26 cellular contexts compared by ENCODE assay signal in the genomic region with DNA sequence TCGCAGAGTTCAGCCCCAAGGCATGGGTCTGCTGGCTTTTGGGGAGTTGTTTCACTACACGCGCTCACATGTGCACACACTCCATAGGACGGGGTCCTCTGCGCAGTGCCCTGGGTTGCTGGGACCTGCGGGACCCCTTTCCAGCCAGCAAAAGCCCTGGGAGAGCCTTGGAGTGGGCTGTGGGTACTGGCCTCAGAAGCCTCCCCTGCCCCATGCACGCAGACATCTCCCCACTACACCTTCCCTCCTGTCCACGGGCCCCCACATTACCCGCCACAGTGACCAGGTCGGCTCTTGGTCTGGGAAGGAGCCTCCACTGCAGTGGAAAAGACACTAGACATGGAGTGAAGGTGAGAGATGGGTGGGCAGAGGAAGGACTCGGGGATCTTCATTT. TPM values are rescaled to one million over a fixed set of nuclear protein-coding genes. Genes with fewer than 3 reads are reported as not detected.
DNase-seq lines count a peak whose midpoint lies in the region; ATAC-seq, FAIRE-seq and TF ChIP-seq lines count a peak whose summit lies in the region.
"Had no signal": no experiment of that assay in that cellular context is flagged by ENCODE, and none has a peak within 500 bp of the region (broad histone marks: within the 10 kb centered on the region; RNA-seq: fewer than 3 reads in every experiment).

No MANE protein-coding gene starts in this region.

- no peak overlapping the region for H3K4me2 ChIP-seq in HepG2 (ENCODE audit: low read depth, low read length)
- H3K4me2 ChIP-seq: A549; BLaER1 treated with 17β-estradiol and CSF1 and Interleukin-3, amounts not matched to agents 10 nM and 100 nM had no signal

- H3K27me3 ChIP-seq in HepG2 (ENCODE audit: control insufficient read depth in 1 of 2, insufficient read depth in 2 of 2, low read length in 2 of 2) (no peaks in the 10 kb centered on the region), right lobe of liver (no peaks in the 10 kb centered on the region), sigmoid colon (no peaks in the 10 kb centered on the region), upper lobe of right lung (peaks cover 6% of the 10 kb centered on the region), tibial artery (no peaks in the 10 kb centered on the region)
- H3K27me3 ChIP-seq: BE2C had no signal

- H3K36me3 ChIP-seq in HepG2 (replicated peaks in 1 of 2; ENCODE audit: control insufficient read depth in 1 of 2, insufficient read depth in 2 of 2, low read length in 2 of 2) (peaks cover 21 to 30% of the 10 kb centered on the region in 2 experiments; a peak in 4 of 5 replicates), right lobe of liver (peaks cover 0 to 30% (median 6%) of the 10 kb centered on the region in 4 donors), sigmoid colon (peaks cover 18 to 62% (median 22%) of the 10 kb centered on the region in 4 donors), upper lobe of right lung (peaks cover 32% of the 10 kb centered on the region), tibial artery (peaks cover 30 to 54% (median 42%) of the 10 kb centered on the region in 3 donors)

- H3K9me3 ChIP-seq in HepG2 (ENCODE audit: low read length): no peaks in the 10 kb centered on the region
- H3K9me3 ChIP-seq in right lobe of liver: no peaks in the 10 kb centered on the region
- no peaks in the 10 kb centered on the region for H3K9me3 ChIP-seq in sigmoid colon
- no peaks in the 10 kb centered on the region for H3K9me3 ChIP-seq in upper lobe of right lung
- H3K9me3 ChIP-seq in tibial artery: no peaks in the 10 kb centered on the region
- H3K9me3 ChIP-seq: A549; BE2C; BLaER1 treated with 17β-estradiol and CSF1 and Interleukin-3, amounts not matched to agents 10 nM and 100 nM had no signal

- H3K27ac ChIP-seq in HepG2 (ENCODE audit: extremely low read length, insufficient read depth, low read length): no peak overlapping the region
- H3K27ac ChIP-seq in right lobe of liver: no peak overlapping the region
- no peak overlapping the region for H3K27ac ChIP-seq in sigmoid colon
- H3K27ac ChIP-seq in upper lobe of right lung: no peak overlapping the region
- H3K27ac ChIP-seq in tibial artery: no peak overlapping the region
- H3K27ac ChIP-seq: A549; BLaER1 treated with 17β-estradiol and CSF1 and Interleukin-3, amounts not matched to agents 10 nM and 100 nM; GM23248 had no signal

- no peak for TF ChIP-seq RAD21 in HepG2 (CRISPR knock-in tag; IDR thresholded peaks at IDR 0.05)

- WGBS in HepG2 (ENCODE audit: low lambda C conversion rate): 96% methylated on average over 11 of the region's 11 CpGs
- 79% methylated on average over 3 of the region's 11 CpGs for WGBS in right lobe of liver (ENCODE audit: insufficient coverage, low coverage, low lambda C conversion rate, missing lambda C conversion rate)
- WGBS in sigmoid colon, 2 donors: 93 to 96% methylated on average over 11 of the region's 11 CpGs

- DNase-seq in HepG2 (ENCODE audit: low spot score): no peak
- no peak for DNase-seq in right lobe of liver
- DNase-seq in mesenteric fat pad (ENCODE audit: low spot score): peak; percentile 68
- peak; percentile 48 for DNase-seq in sigmoid colon
- peak; percentile 39 for DNase-seq in upper lobe of right lung
- no peak for DNase-seq in MV-4-11 (lab: John Stamatoyannopoulos, UW)
- DNase-seq in tibial artery: no peak
- DNase-seq: 8988T; ACHN; AML-193; BE2C; CD4-positive, alpha-beta T cell; CD8-positive, alpha-beta memory T cell; DMS 273 treated with DMSO at 0.1 percent for 48 hours; DMS79; EL; GDM1; GM23248; HCEC 1CT had no signal

- no peak overlapping the region for H2AFZ ChIP-seq in HepG2 (ENCODE audit: low read length)
- H2AFZ ChIP-seq: GM23248 had no signal

- no TSS peak for BruUV-seq in HepG2 (replicated peaks; lab: Mats Ljungman, UMichigan)

- intact Hi-C loops in HepG2 (cut with micrococcal nuclease; ENCODE audit: unreplicated experiment): no loop called here
- intact Hi-C loops in right lobe of liver (cut with DNase I): no loop called here
- intact Hi-C loops in sigmoid colon (cut with DNase I): no loop called here
- intact Hi-C loops in upper lobe of right lung (cut with DNase I): no loop called here
- intact Hi-C loops in tibial artery (cut with DNase I; ENCODE audit: low total_unique reads): no loop called here

- TF ChIP-seq POLR2A in HepG2 (IDR thresholded peaks at IDR 0.05; ENCODE audit: insufficient read depth in 1 of 2, low read depth in 2 of 2, low read length in 2 of 2): no peak
- no peak for TF ChIP-seq POLR2A in right lobe of liver (IDR thresholded peaks at IDR 0.05)
- TF ChIP-seq POLR2A in sigmoid colon (IDR thresholded peaks at IDR 0.05): no peak

- no peaks in the 10 kb centered on the region for H3K79me2 ChIP-seq in HepG2 (ENCODE audit: insufficient read depth, low read length)

- ATAC-seq in HepG2 (peak; percentile 5), right lobe of liver (no peak), upper lobe of right lung (no peak), GM21390 (IDR thresholded peaks at IDR 0.05; ENCODE audit: unreplicated experiment) (no peak)

- H3K4me3 ChIP-seq in HepG2 (replicated peaks in 1 of 3; ENCODE audit: insufficient read depth in 1 of 3, low read depth in 2 of 3, low read length in 3 of 3): no peak overlapping the region
- H3K4me3 ChIP-seq in right lobe of liver: no peak overlapping the region
- no peak overlapping the region for H3K4me3 ChIP-seq in sigmoid colon
- H3K4me3 ChIP-seq in upper lobe of right lung: no peak overlapping the region
- H3K4me3 ChIP-seq in tibial artery: no peak overlapping the region
- H3K4me3 ChIP-seq: A549; BLaER1 treated with 17β-estradiol and CSF1 and Interleukin-3, amounts not matched to agents 10 nM and 100 nM; GM23248 had no signal

- H3K4me1 ChIP-seq in HepG2 (ENCODE audit: insufficient read depth, low read length): no peaks in the 10 kb centered on the region
- no peaks in the 10 kb centered on the region for H3K4me1 ChIP-seq in right lobe of liver
- peaks cover 0 to 12% (median 10%) of the 10 kb centered on the region in 4 donors for H3K4me1 ChIP-seq in sigmoid colon
- no peaks in the 10 kb centered on the region for H3K4me1 ChIP-seq in upper lobe of right lung
- peaks cover 0 to 3% (median 0%) of the 10 kb centered on the region in 4 donors for H3K4me1 ChIP-seq in tibial artery
- H3K4me1 ChIP-seq: A549, BE2C had no signal

- in situ Hi-C loops in HepG2 (cut with HindIII; ENCODE audit: extremely low pct_ligation_motif_present, low pct_unique_long_range_greater_than_20kb): no loop called here

- H3K9ac ChIP-seq in HepG2 (ENCODE audit: insufficient read depth, low read depth, low read length): no peak overlapping the region
- H3K9ac ChIP-seq: BLaER1 treated with 17β-estradiol and CSF1 and Interleukin-3, amounts not matched to agents 10 nM and 100 nM; GM23248 had no signal

- TF ChIP-seq CTCF in HepG2 (CRISPR knock-in tag; IDR thresholded peaks at IDR 0.05) (no peak), right lobe of liver (IDR thresholded peaks at IDR 0.05) (no peak), sigmoid colon (IDR thresholded peaks at IDR 0.05) (no peak), upper lobe of right lung (IDR thresholded peaks at IDR 0.05) (no peak), tibial artery (IDR thresholded peaks at IDR 0.05) (no peak)

- FAIRE-seq in HepG2 (lab: Jason Lieb, UNC): no peak
- FAIRE-seq: A549, D721Med, GM12891, GM18507, H1 had no signal

- TF ChIP-seq EP300 in HepG2 (IDR thresholded peaks at IDR 0.05; ENCODE audit: low read depth in 2 of 2, low read length in 2 of 2) (no peak), HepG2 (CRISPR knock-in tag; IDR thresholded peaks at IDR 0.05; ENCODE audit: borderline replicate concordance) (no peak), sigmoid colon (IDR thresholded peaks at IDR 0.05) (no peak)

- POLR2A ChIA-PET in HepG2 (lab: Yijun Ruan, JAX): no interaction called here

- H4K20me1 ChIP-seq in HepG2 (ENCODE audit: insufficient read depth, low read length): no peaks in the 10 kb centered on the region; the same call in 1 of the 2 replicates

- CTCF ChIA-PET in HepG2 (lab: Yijun Ruan, JAX; ENCODE audit: low intra/inter-chr PET ratio, low total read pairs): no interaction called here

TF ChIP-seq in HepG2, 621 proteins besides CTCF, POLR2A, EP300 and RAD21 (continues in another document):
- TF ChIP-seq ZNF225 (CRISPR knock-in tag; IDR thresholded peaks at IDR 0.05) (no peak), GLI4 (CRISPR knock-in tag; IDR thresholded peaks at IDR 0.05; ENCODE audit: borderline replicate concordance) (no peak), NCOA2 (CRISPR knock-in tag; IDR thresholded peaks at IDR 0.05) (no peak), SYNCRIP (IDR thresholded peaks at IDR 0.05; ENCODE audit: insufficient read depth, low read depth, low read length) (no peak), ZNF567 (CRISPR knock-in tag; IDR thresholded peaks at IDR 0.05; ENCODE audit: borderline replicate concordance) (no peak), KAT7 (CRISPR knock-in tag; IDR thresholded peaks at IDR 0.05; ENCODE audit: borderline replicate concordance) (no peak)

RNA-seq across cellular contexts. Expression of gene FAM168B, which starts 48.5 kb away (rescaled TPM):
- total RNA-seq in HepG2 (2016; rRNA removed; fragmentation: Illumina TruSeq; extraction: Trizol): 63.7 and 64.5 TPM in 2 replicates
- total RNA-seq in HepG2 (2016; cell fraction: cytosol; rRNA removed; fragmentation: Illumina TruSeq; extraction: Trizol; ENCODE audit: low read depth): 5.2 and 5.9 TPM in 2 replicates
- total RNA-seq in HepG2 (2016; cell fraction: insoluble cytoplasmic fraction; rRNA removed; fragmentation: Illumina TruSeq; extraction: Trizol): 54.8 and 65.4 TPM in 2 replicates
- 19.1 and 22.7 TPM in 2 replicates for total RNA-seq in HepG2 (2016; cell fraction: membrane; rRNA removed; fragmentation: Illumina TruSeq; extraction: Trizol)
- 38.5 and 42.2 TPM in 2 replicates for total RNA-seq in HepG2 (2016; cell fraction: nucleus; rRNA removed; fragmentation: Illumina TruSeq; extraction: Trizol)
- polyA plus RNA-seq in HepG2 (2011; rRNA removed): 113 and 127 TPM in 2 replicates
- 82.0 and 115 TPM in 2 replicates for polyA plus RNA-seq in HepG2 (2011; cell fraction: cytosol; rRNA removed)
- polyA plus RNA-seq in HepG2 (2011; cell fraction: nucleus; rRNA removed): 115 and 127 TPM in 2 replicates
- polyA plus RNA-seq in HepG2 (2012): 63.9 and 65.2 TPM in 2 replicates
- polyA plus RNA-seq in HepG2 (2016; cell fraction: cytosol; fragmentation: Illumina TruSeq; extraction: Trizol; ENCODE audit: low read depth): 3.6 and 4.4 TPM in 2 replicates
- polyA plus RNA-seq in HepG2 (2016; cell fraction: insoluble cytoplasmic fraction; fragmentation: Illumina TruSeq; extraction: Trizol; ENCODE audit: low read depth): 63.7 and 70.4 TPM in 2 replicates
- 10.7 and 10.9 TPM in 2 replicates for polyA plus RNA-seq in HepG2 (2016; cell fraction: membrane; fragmentation: Illumina TruSeq; extraction: Trizol; ENCODE audit: low read depth)
- polyA plus RNA-seq in HepG2 (2016; cell fraction: nucleus; fragmentation: Illumina TruSeq; extraction: Trizol; ENCODE audit: insufficient read depth, low read depth): 58.6 and 63.4 TPM in 2 replicates
- 146 and 269 TPM in 2 replicates for polyA minus RNA-seq in HepG2 (2011; rRNA and poly(A)+ RNA removed; ENCODE audit: low replicate concordance)
- polyA minus RNA-seq in HepG2 (2011; cell fraction: cytosol; rRNA and poly(A)+ RNA removed): 63.9 and 69.7 TPM in 2 replicates
- polyA minus RNA-seq in HepG2 (2011; cell fraction: nucleus; rRNA and poly(A)+ RNA removed): 31.0 and 31.8 TPM in 2 replicates
- 10 to 100 TPM; 28.1 to 69.7 (median 33.9) TPM for total RNA-seq in right lobe of liver
- 120 TPM for total RNA-seq in mesenteric fat pad
- 100 to 1,000 TPM; 125 to 153 (median 136) TPM for total RNA-seq in sigmoid colon
- 10 to 100 TPM; 29.1 to 54.7 (median 30.0) TPM for polyA plus RNA-seq in sigmoid colon
- 77.8 TPM for total RNA-seq in upper lobe of right lung

Comparison
In these comparisons a context has a peak if more than half of its experiments do, and no peak if none do; other contexts are left out.
1. DNase-seq: peak in mesenteric fat pad (single experiment), sigmoid colon (single experiment) and upper lobe of right lung (single experiment); none in HepG2 (single experiment), right lobe of liver (0 of 3), MV-4-11 (single experiment) and tibial artery (0 of 2).